ENCODE assay signal across 8 cellular contexts in genomic region chr3:10344147-10344943, GRCh38. TPM values are rescaled to one million over a fixed set of nuclear protein-coding genes. Genes with fewer than 3 reads are reported as not detected.
DNase-seq lines count a peak whose midpoint lies in the region; ATAC-seq, FAIRE-seq and TF ChIP-seq lines count a peak whose summit lies in the region.

No MANE protein-coding gene starts in this region.

- TF ChIP-seq POLR2A in gastroesophageal sphincter (IDR thresholded peaks at IDR 0.05), result no peak

- no peaks in the 10 kb centered on the region for H3K36me3 ChIP-seq in gastroesophageal sphincter

- DNase-seq in AG08396 (ENCODE audit: low spot score) (peak; percentile 73), GM13977 (ENCODE audit: low spot score) (peak; percentile 85), RCC 7860 (ENCODE audit: low spot score) (peak; percentile 16), retina (peak; percentile 76), DMS153 (lab: John Stamatoyannopoulos, UW) (no peak)
- DNase-seq in activated effector memory CD4-positive, alpha-beta T cell treated with anti-CD3 and anti-CD28 coated beads, Interleukin-2, amount 50 U/mL, for 16 hours, result peak; percentile 84

- no peak overlapping the region for H3K27ac ChIP-seq in gastroesophageal sphincter

- ATAC-seq in gastroesophageal sphincter (no peak), HG03108 (IDR thresholded peaks at IDR 0.05; ENCODE audit: unreplicated experiment) (no peak)

- peak; percentile 89 for TF ChIP-seq CTCF in GM13977 (IDR thresholded peaks at IDR 0.05; ENCODE audit: extremely low read depth, insufficient read depth, missing control alignments)
- peak in 3 of 4 experiments; percentile 58 to 85 (median 64) for TF ChIP-seq CTCF in gastroesophageal sphincter (IDR thresholded peaks at IDR 0.05)

- in situ Hi-C loops in GM13977 (cut with MboI; ENCODE audit: low pct_unique_long_range_greater_than_20kb, low sequenced_read_pairs, unreplicated experiment), result loop anchor here (25.0 kb wide), 1 partner anchor 393 kb away; no protein-coding TSS in a partner anchor

- TF ChIP-seq EP300 in gastroesophageal sphincter (IDR thresholded peaks at IDR 0.05), result no peak

- no peak for FAIRE-seq in RCC 7860 (lab: Jason Lieb, UNC)

- H3K9me3 ChIP-seq in gastroesophageal sphincter, result no peaks in the 10 kb centered on the region

- no peak overlapping the region for H3K4me3 ChIP-seq in gastroesophageal sphincter

- 0 to 6% methylated on average over 1 to 2 of the region's 9 CpGs for WGBS in gastroesophageal sphincter (ENCODE audit: low coverage in 1 of 2), 2 donors

- H3K4me1 ChIP-seq in gastroesophageal sphincter, result no peaks in the 10 kb centered on the region

- peaks cover 21% of the 10 kb centered on the region for H3K27me3 ChIP-seq in gastroesophageal sphincter

RNA-seq across cellular contexts. Expression of gene SEC13, which starts 23.4 kb away (rescaled TPM):
- 10 to 100 TPM; 58.5 to 85.9 (median 76.9) TPM for total RNA-seq in gastroesophageal sphincter

RNA-seq across cellular contexts. Expression of gene GHRL, which starts 51.6 kb away (rescaled TPM):
- total RNA-seq in gastroesophageal sphincter, result 1 to 10 TPM in 1 of 4 donors, under 1 TPM in 1, not detected in 2; 0.47 to 3.2 TPM
